25 cellular contexts compared by ENCODE assay signal in genomic region chr14:70828188-70828587, GRCh38.
"Had no signal": no experiment of that assay in that cellular context is flagged by ENCODE, and none has a peak within 500 bp of the region (broad histone marks: within the 10 kb centered on the region; RNA-seq: fewer than 3 reads in every experiment).

No MANE protein-coding gene starts in this region.

- H3K36me3 Mint-ChIP-seq: immature natural killer cell; mesothelial cell of epicardium; naive thymus-derived CD8-positive, alpha-beta T cell; stimulated activated naive B cell treated with anti-CD40 and anti-IgM and Interleukin-4, amounts not matched to agents 10 μg/mL and 1 μg/mL and 100 μg/mL, for 72 hours had no signal

- H3K27ac ChIP-seq: colonic mucosa, epithelial cell of prostate, heart left ventricle, neutrophil, pancreas, skin epidermis, spleen, thoracic aorta, tibial nerve, upper lobe of left lung had no signal

- H3K27me3 ChIP-seq: colonic mucosa, gastrocnemius medialis, upper lobe of left lung had no signal

- DNase-seq: effector CD8-positive, alpha-beta T cell; endodermal cell; gastrocnemius medialis; heart left ventricle; hippocampal formation; immature natural killer cell; mesenchymal stem cell; naive thymus-derived CD8-positive, alpha-beta T cell; pancreas; spleen; stimulated activated CD4-positive, alpha-beta T cell treated with anti-CD3 and anti-CD28 coated beads, Interleukin-4, amount 100 ng/mL, for 4 hours; stimulated activated naive B cell treated with anti-CD40 and anti-IgM and Interleukin-4, amounts not matched to agents 10 μg/mL and 1 μg/mL and 100 μg/mL, for 72 hours; upper lobe of left lung had no signal

- H3K4me3 Mint-ChIP-seq: central memory CD8-positive, alpha-beta T cell; dendritic cell treated with granulocyte-macrophage colony-stimulating factor and Interleukin-4, amounts not matched to agents 40 ng/mL and 50 ng/mL, for 4 days; endodermal cell; immature natural killer cell; mesothelial cell of epicardium; naive thymus-derived CD8-positive, alpha-beta T cell; stimulated activated naive B cell treated with anti-CD40 and anti-IgM and Interleukin-4, amounts not matched to agents 10 μg/mL and 1 μg/mL and 100 μg/mL, for 72 hours; stimulated activated naive CD8-positive, alpha-beta T cell treated with anti-CD3 and anti-CD28 coated beads, Interleukin-15, Interleukin-2, amounts not matched to agents 100 ng/mL and 50 ng/mL, for 24 hours had no signal

- H3K9me3 ChIP-seq: colonic mucosa, gastrocnemius medialis, heart left ventricle, mucosa of descending colon, neutrophil, pancreas, spleen, thoracic aorta, tibial nerve, upper lobe of left lung had no signal

- H3K4me3 ChIP-seq: colonic mucosa, gastrocnemius medialis, heart left ventricle, mucosa of descending colon, pancreas, skin epidermis, spleen, thoracic aorta, tibial nerve, upper lobe of left lung had no signal

- H3K27ac Mint-ChIP-seq: dendritic cell treated with granulocyte-macrophage colony-stimulating factor and Interleukin-4, amounts not matched to agents 40 ng/mL and 50 ng/mL, for 4 days; endodermal cell; immature natural killer cell; mesothelial cell of epicardium; naive thymus-derived CD8-positive, alpha-beta T cell; progenitor cell of endocrine pancreas; stimulated activated naive B cell treated with anti-CD40 and anti-IgM and Interleukin-4, amounts not matched to agents 10 μg/mL and 1 μg/mL and 100 μg/mL, for 72 hours; stimulated activated naive CD8-positive, alpha-beta T cell treated with anti-CD3 and anti-CD28 coated beads, Interleukin-15, Interleukin-2, amounts not matched to agents 100 ng/mL and 50 ng/mL, for 24 hours had no signal

- H3K9me3 Mint-ChIP-seq: central memory CD8-positive, alpha-beta T cell; dendritic cell treated with granulocyte-macrophage colony-stimulating factor and Interleukin-4, amounts not matched to agents 40 ng/mL and 50 ng/mL, for 4 days; endodermal cell; immature natural killer cell; mesothelial cell of epicardium; naive thymus-derived CD8-positive, alpha-beta T cell; stimulated activated naive B cell treated with anti-CD40 and anti-IgM and Interleukin-4, amounts not matched to agents 10 μg/mL and 1 μg/mL and 100 μg/mL, for 72 hours; stimulated activated naive CD8-positive, alpha-beta T cell treated with anti-CD3 and anti-CD28 coated beads, Interleukin-15, Interleukin-2, amounts not matched to agents 100 ng/mL and 50 ng/mL, for 24 hours had no signal

- H3K4me1 ChIP-seq: colonic mucosa, pancreas, tibial nerve had no signal

- H3K36me3 ChIP-seq: colonic mucosa, gastrocnemius medialis, heart left ventricle, neutrophil, pancreas, spleen, thoracic aorta, tibial nerve, upper lobe of left lung had no signal
